ENCODE assay signal across 19 cellular contexts in the genomic region with DNA sequence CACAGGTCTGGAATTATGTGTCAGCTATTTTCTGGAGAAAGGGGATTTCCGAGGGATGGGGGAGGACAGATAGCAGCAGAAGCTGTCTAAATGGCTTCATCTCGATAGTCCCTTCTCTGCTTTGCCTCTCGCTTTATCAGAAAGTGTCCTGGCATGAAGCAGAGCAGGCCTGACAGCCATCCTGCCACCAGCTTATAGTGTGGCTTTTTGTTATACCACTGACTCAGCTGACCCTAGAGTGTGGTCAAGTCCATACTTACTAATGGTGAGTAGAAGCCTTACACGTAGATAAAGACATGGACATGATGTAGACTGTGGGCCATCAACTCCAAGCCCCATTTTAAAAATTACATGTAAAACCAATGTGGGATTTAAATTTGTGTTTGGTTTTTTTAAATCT.
"Had no signal": no experiment of that assay in that cellular context is flagged by ENCODE, and none has a peak within 500 bp of the region (broad histone marks: within the 10 kb centered on the region; RNA-seq: fewer than 3 reads in every experiment).

No MANE protein-coding gene starts in this region.

- H3K27me3 ChIP-seq: colonic mucosa, neutrophil had no signal

- H3K4me3 Mint-ChIP-seq: activated CD4-positive, alpha-beta T cell treated with anti-CD3 and anti-CD28 coated beads, Interleukin-2, amount 10 ng/mL, durations not matched to agents 24 days and 14 days; natural killer cell; T-helper 17 cell had no signal

- H3K27ac ChIP-seq: colonic mucosa, neutrophil had no signal

- H3K27ac Mint-ChIP-seq: activated CD4-positive, alpha-beta T cell treated with anti-CD3 and anti-CD28 coated beads, Interleukin-2, amount 10 ng/mL, durations not matched to agents 24 days and 14 days; natural killer cell; T-helper 17 cell had no signal

- H3K9me3 ChIP-seq: colonic mucosa, neutrophil had no signal

- H3K36me3 ChIP-seq: colonic mucosa, neutrophil had no signal

- ATAC-seq: esophagus mucosa, left ventricle myocardium superior, natural killer cell, T-helper 17 cell had no signal

- H3K4me1 ChIP-seq: colonic mucosa had no signal

- DNase-seq: activated CD4-positive, alpha-beta T cell treated with anti-CD3 and anti-CD28 coated beads, Interleukin-2, amount 10 ng/mL, durations not matched to agents 24 days and 14 days; activated CD8-positive, alpha-beta memory T cell treated with anti-CD3 and anti-CD28 coated beads for 24 hours; activated effector memory CD4-positive, alpha-beta T cell treated with Interleukin-2 at 50 U/mL for 16 hours; central memory CD4-positive, alpha-beta T cell; colonic mucosa; foreskin fibroblast; glutamatergic neuron; hypothalamus; left ventricle myocardium superior; mesendoderm; natural killer cell; retina; stimulated activated CD4-positive, alpha-beta T cell treated with anti-CD3 and anti-CD28 coated beads, Interleukin-15, amount 100 ng/mL, for 24 hours; stimulated activated CD4-positive, alpha-beta T cell treated with anti-CD3 and anti-CD28 coated beads, Interleukin-4, amount 100 ng/mL, for 1 hour; stimulated activated CD8-positive, alpha-beta memory T cell treated with anti-CD3 and anti-CD28 coated beads, Interleukin-4, amount 100 ng/mL, for 48 hours; T-helper 17 cell had no signal

- H3K27me3 Mint-ChIP-seq: activated CD4-positive, alpha-beta T cell treated with anti-CD3 and anti-CD28 coated beads, Interleukin-2, amount 10 ng/mL, durations not matched to agents 24 days and 14 days; activated naive CD4-positive, alpha-beta T cell treated with anti-CD3 and anti-CD28 coated beads, Interleukin-2, amount 50 U/mL, for 24 hours; T-helper 17 cell had no signal

- H3K4me3 ChIP-seq: colonic mucosa had no signal

- H3K9me3 Mint-ChIP-seq: activated CD4-positive, alpha-beta T cell treated with anti-CD3 and anti-CD28 coated beads, Interleukin-2, amount 10 ng/mL, durations not matched to agents 24 days and 14 days; activated naive CD4-positive, alpha-beta T cell treated with anti-CD3 and anti-CD28 coated beads, Interleukin-2, amount 50 U/mL, for 24 hours; natural killer cell had no signal
